Comparison of ENCODE assay signal across 33 cellular contexts in genomic region chr11:58497951-58498350, GRCh38. TPM values are rescaled to one million over a fixed set of nuclear protein-coding genes. Genes with fewer than 3 reads are reported as not detected.
DNase-seq lines count a peak whose midpoint lies in the region; ATAC-seq, FAIRE-seq and TF ChIP-seq lines count a peak whose summit lies in the region.
"Had no signal": no experiment of that assay in that cellular context is flagged by ENCODE, and none has a peak within 500 bp of the region (broad histone marks: within the 10 kb centered on the region; RNA-seq: fewer than 3 reads in every experiment).

No MANE protein-coding gene starts in this region.

- H3K9me3 ChIP-seq in psoas muscle, result no peaks in the 10 kb centered on the region
- H3K9me3 ChIP-seq: body of pancreas, tibial nerve had no signal

- FAIRE-seq in bronchial epithelial cell (lab: Jason Lieb, UNC) (peak; percentile 66), GM12891 (lab: Jason Lieb, UNC) (no peak)
- FAIRE-seq: A204.1, endothelial cell of umbilical vein, islet of Langerhans had no signal

- peaks cover 43% of the 10 kb centered on the region for H3K4me1 Mint-ChIP-seq in activated T-cell treated with anti-CD3 and anti-CD28 coated beads, Interleukin-2, amount 50 U/mL, for 24 hours (ENCODE audit: low read depth)
- peaks cover 29 to 37% of the 10 kb centered on the region in 2 donors for H3K4me1 Mint-ChIP-seq in natural killer cell

- no peak for TF ChIP-seq CTCF in HL-60 (IDR thresholded peaks at IDR 0.05; ENCODE audit: insufficient read depth, low read length)
- no peak for TF ChIP-seq CTCF in bronchial epithelial cell (IDR thresholded peaks at IDR 0.05; ENCODE audit: insufficient read depth, low read length, severe bottlenecking)
- no peak for TF ChIP-seq CTCF in natural killer cell (IDR thresholded peaks at IDR 0.05)
- no peak for TF ChIP-seq CTCF in psoas muscle (IDR thresholded peaks at IDR 0.05)

- H3K36me3 Mint-ChIP-seq in activated T-cell treated with anti-CD3 and anti-CD28 coated beads, Interleukin-2, amount 50 U/mL, for 24 hours (ENCODE audit: low read depth), result peaks cover 2% of the 10 kb centered on the region
- no peaks in the 10 kb centered on the region for H3K36me3 Mint-ChIP-seq in natural killer cell

- H3K36me3 ChIP-seq in bronchial epithelial cell (ENCODE audit: control insufficient read depth, insufficient read depth, low read length), result no peaks in the 10 kb centered on the region
- H3K36me3 ChIP-seq in psoas muscle (ENCODE audit: insufficient read depth in 1 of 2, low read depth in 1 of 2), result no peaks in the 10 kb centered on the region
- H3K36me3 ChIP-seq: tibial nerve, WERI-Rb-1 had no signal

- H3K27me3 ChIP-seq in HL-60 (ENCODE audit: insufficient read depth, poor library complexity, severe bottlenecking) (no peaks in the 10 kb centered on the region), bronchial epithelial cell (ENCODE audit: control insufficient read depth, insufficient read depth, low read length) (no peaks in the 10 kb centered on the region), psoas muscle (ENCODE audit: insufficient read depth in 3 of 3, low read length in 2 of 3) (no peaks in the 10 kb centered on the region)
- H3K27me3 ChIP-seq: body of pancreas, dorsolateral prefrontal cortex, tibial nerve had no signal

- ATAC-seq in natural killer cell, result no peak
- no peak for ATAC-seq in psoas muscle
- ATAC-seq: body of pancreas, left ventricle myocardium superior, PC-3 had no signal

- DNase-seq in activated T-cell treated with anti-CD3 and anti-CD28 coated beads, Interleukin-2, amount 50 U/mL, for 24 hours, result no peak
- no peak for DNase-seq in activated T-cell treated with anti-CD3 and anti-CD28 coated beads, Interleukin-2, amount 50 U/mL, for 1 hour
- DNase-seq in HL-60 (ENCODE audit: low read depth in 1 of 2, low spot score in 1 of 2) (no peak), bronchial epithelial cell (ENCODE audit: low read depth) (peak; percentile 80), natural killer cell (no peak), NCI-H187 (lab: John Stamatoyannopoulos, UW) (no peak), GM12891 (ENCODE audit: insufficient read length, low spot score) (no peak), psoas muscle (no peak)
- DNase-seq: activated CD4-positive, alpha-beta T cell treated with anti-CD3 and anti-CD28 coated beads for 48 hours; AML-193; COR-L47; DMS53; dorsolateral prefrontal cortex; GF-D8; NCI-H2171 treated with DMSO at 0.1 percent for 48 hours; NCI-H524; NK-92 treated with Interleukin-12 subunit alpha and Interleukin-12 subunit beta, amount 100 ng/mL, for 24 hours; PC-3; Right ventricle myocardium superior; T-helper 9 cell; WERI-Rb-1 had no signal

- 84 to 95% (median 90%) methylated on average over 2 of the region's 2 CpGs for WGBS in psoas muscle, 3 donors

- no peak for TF ChIP-seq POLR2A in GM12891 (IDR thresholded peaks at IDR 0.05; ENCODE audit: low read depth, low read length)

- H3K9me3 Mint-ChIP-seq in activated T-cell treated with anti-CD3 and anti-CD28 coated beads, Interleukin-2, amount 50 U/mL, for 24 hours, result no peaks in the 10 kb centered on the region
- no peaks in the 10 kb centered on the region for H3K9me3 Mint-ChIP-seq in natural killer cell
- H3K9me3 Mint-ChIP-seq: nephron had no signal

- no peak overlapping the region for H3K4me3 ChIP-seq in HL-60 (replicated peaks; ENCODE audit: insufficient read depth, low read length)
- H3K4me3 ChIP-seq in bronchial epithelial cell (ENCODE audit: low read depth, low read length), result no peak overlapping the region
- no peak overlapping the region for H3K4me3 ChIP-seq in psoas muscle
- H3K4me3 ChIP-seq: body of pancreas, dorsolateral prefrontal cortex, skin epidermis, tibial nerve had no signal

- 0 out of 2 replicates have a peak overlapping the region, but pooled peaks have one; percentile 0 for H3K27ac ChIP-seq in HL-60 (replicated peaks)
- H3K27ac ChIP-seq in psoas muscle, result no peak overlapping the region
- H3K27ac ChIP-seq: body of pancreas, KMS-11, tibial nerve, WERI-Rb-1 had no signal

- H3K27ac Mint-ChIP-seq in activated T-cell treated with anti-CD3 and anti-CD28 coated beads, Interleukin-2, amount 50 U/mL, for 24 hours, result peak overlapping the region; percentile 83
- H3K27ac Mint-ChIP-seq in natural killer cell, result peak overlapping the region; percentile 75 to 92
- H3K27ac Mint-ChIP-seq: nephron had no signal

- intact Hi-C loops in natural killer cell (cut with micrococcal nuclease), result no loop called here
- intact Hi-C loops in psoas muscle (cut with DNase I), result no loop called here

- H3K27me3 Mint-ChIP-seq in activated T-cell treated with anti-CD3 and anti-CD28 coated beads, Interleukin-2, amount 50 U/mL, for 24 hours, result no peaks in the 10 kb centered on the region
- no peaks in the 10 kb centered on the region for H3K27me3 Mint-ChIP-seq in natural killer cell (ENCODE audit: low read depth in 2 of 2)

- H3K4me3 Mint-ChIP-seq in activated T-cell treated with anti-CD3 and anti-CD28 coated beads, Interleukin-2, amount 50 U/mL, for 24 hours, result no peak overlapping the region
- H3K4me3 Mint-ChIP-seq in natural killer cell, result peak overlapping the region; percentile 22
- H3K4me3 Mint-ChIP-seq: nephron had no signal

- H3K4me1 ChIP-seq in psoas muscle, result peaks cover 21% of the 10 kb centered on the region
- H3K4me1 ChIP-seq: body of pancreas, tibial nerve had no signal

TF ChIP-seq in GM12891, 5 proteins besides CTCF, POLR2A, EP300 and RAD21:
- TF ChIP-seq SPI1 (IDR thresholded peaks at IDR 0.05; ENCODE audit: low read depth, low read length) (no peak), PAX5 (IDR thresholded peaks at IDR 0.05; ENCODE audit: insufficient read depth, low read length, severe bottlenecking) (no peak), TAF1 (IDR thresholded peaks at IDR 0.05; ENCODE audit: low read depth, low read length) (no peak), POU2F2 (IDR thresholded peaks at IDR 0.05; ENCODE audit: low read depth, low read length) (no peak), POLR2AphosphoS5 (IDR thresholded peaks at IDR 0.05; ENCODE audit: low read depth, low read length) (no peak)

RNA-seq across cellular contexts. Expression of gene OR5B21, which starts 10.0 kb away (rescaled TPM):
- not detected in 2 replicates for total RNA-seq in bronchial epithelial cell
- under 1 TPM in 2 of 3 donors, not detected in 1; 0.28 to 0.55 TPM for total RNA-seq in natural killer cell
- not detected for polyA plus RNA-seq in GM12891 (2012; ENCODE audit: low read depth, missing spikeins)
- total RNA-seq in psoas muscle, result not detected
- not detected for polyA plus RNA-seq in psoas muscle
- total RNA-seq: body of pancreas, cerebellum, endothelial cell of umbilical vein, left ventricle myocardium superior, osteocyte, PC-3, renal cortical epithelial cell, Right ventricle myocardium superior, tibial nerve had no signal
- polyA plus RNA-seq: endothelial cell of umbilical vein had no signal

RNA-seq across cellular contexts. Expression of gene OR5B12, which starts 55.9 kb away (rescaled TPM):
- total RNA-seq in bronchial epithelial cell (not detected in 2 replicates), natural killer cell (not detected), psoas muscle (not detected)
- polyA plus RNA-seq in GM12891 (2012; ENCODE audit: low read depth, missing spikeins), result not detected
- not detected for polyA plus RNA-seq in psoas muscle
- total RNA-seq: body of pancreas, cerebellum, endothelial cell of umbilical vein, left ventricle myocardium superior, osteocyte, PC-3, renal cortical epithelial cell, Right ventricle myocardium superior had no signal
- polyA plus RNA-seq: endothelial cell of umbilical vein had no signal
